Comparison of ENCODE assay signal across 15 cellular contexts in the genomic region with DNA sequence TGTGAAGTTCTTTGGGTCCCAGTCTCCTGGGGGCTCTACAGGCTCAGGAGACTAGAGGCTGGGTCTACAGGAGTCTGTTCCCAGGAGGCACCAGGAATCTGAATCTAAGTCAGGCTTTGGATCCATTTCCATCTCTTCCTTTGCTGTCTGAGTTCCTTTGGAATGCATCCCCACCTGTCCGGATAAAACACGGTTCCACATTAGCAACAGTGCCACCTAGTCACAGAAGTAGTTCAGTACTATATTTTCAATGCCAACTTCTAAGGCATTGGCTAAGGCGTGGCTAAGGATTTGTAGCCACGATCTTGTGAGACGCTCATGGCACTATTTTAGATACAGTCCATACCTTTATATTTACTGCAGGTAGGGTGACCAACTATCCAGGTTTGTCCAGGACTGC. TPM values are rescaled to one million over a fixed set of nuclear protein-coding genes. Genes with fewer than 3 reads are reported as not detected.
DNase-seq lines count a peak whose midpoint lies in the region; ATAC-seq and TF ChIP-seq lines count a peak whose summit lies in the region.
"Had no signal": no experiment of that assay in that cellular context is flagged by ENCODE, and none has a peak within 500 bp of the region (broad histone marks: within the 10 kb centered on the region; RNA-seq: fewer than 3 reads in every experiment).

No MANE protein-coding gene starts in this region.

- no peaks in the 10 kb centered on the region for H3K4me1 Mint-ChIP-seq in stimulated activated effector memory CD8-positive, alpha-beta T cell treated with anti-CD3 and anti-CD28 coated beads, Interleukin-12 subunit alpha, Interleukin-12 subunit beta, amount 100 ng/mL, for 72 hours
- H3K4me1 Mint-ChIP-seq: neural crest cell had no signal

- no peak overlapping the region for H3K4me2 ChIP-seq in neuronal stem cell (ENCODE audit: insufficient read depth, low read length, poor library complexity, severe bottlenecking)

- H3K9me3 Mint-ChIP-seq in stimulated activated effector memory CD8-positive, alpha-beta T cell treated with anti-CD3 and anti-CD28 coated beads, Interleukin-12 subunit alpha, Interleukin-12 subunit beta, amount 100 ng/mL, for 72 hours, result no peaks in the 10 kb centered on the region
- H3K9me3 Mint-ChIP-seq: neural crest cell; stimulated activated naive CD8-positive, alpha-beta T cell treated with anti-CD3 and anti-CD28 coated beads, Interleukin-15, amount 100 ng/mL, for 72 hours; T-helper 2 cell treated with Interferon-gamma antibody and Interleukin-4, amounts not matched to agents 5 μg/mL and 100 μg/mL, for 36 hours had no signal

- in situ Hi-C loops in Panc1 (cut with HindIII; ENCODE audit: low pct_unique_long_range_greater_than_20kb, low sequenced_read_pairs), result no loop called here

- no peak overlapping the region for H2BK120ac ChIP-seq in neuronal stem cell (ENCODE audit: low read depth, low read length)

- H2BK5ac ChIP-seq in neuronal stem cell (ENCODE audit: low read length), result no peak overlapping the region

- no peaks in the 10 kb centered on the region for H3K79me1 ChIP-seq in neuronal stem cell (ENCODE audit: low read depth, low read length)

- H3K36me3 ChIP-seq in Panc1 (ENCODE audit: control insufficient read depth, insufficient read depth, low read length), result peaks cover 7% of the 10 kb centered on the region; the same call in 1 of the 2 replicates
- H3K36me3 ChIP-seq in testis (ENCODE audit: low read depth, missing control alignments), result no peaks in the 10 kb centered on the region
- H3K36me3 ChIP-seq in neuronal stem cell (replicated peaks in 1 of 2; ENCODE audit: control insufficient read depth in 2 of 2, insufficient read depth in 2 of 2, low read length in 2 of 2), result peaks cover 27 to 60% of the 10 kb centered on the region in 2 donors

- intact Hi-C loops in Panc1 (cut with micrococcal nuclease; ENCODE audit: unreplicated experiment), result loop anchor here (10.0 kb wide), 1 partner anchor 140 kb away; no protein-coding TSS in a partner anchor
- intact Hi-C loops in testis (cut with DNase I; ENCODE audit: low total_unique reads), result loop anchor here (10.0 kb wide), 1 partner anchor 170 kb away; no protein-coding TSS in a partner anchor

- no peak overlapping the region for H4K8ac ChIP-seq in neuronal stem cell (ENCODE audit: low read depth, low read length)

- no peak overlapping the region for H2BK15ac ChIP-seq in neuronal stem cell (ENCODE audit: low read length)

- H2AK5ac ChIP-seq in neuronal stem cell (ENCODE audit: low read depth, low read length), result no peak overlapping the region

- TF ChIP-seq CTCF in Panc1 (IDR thresholded peaks at IDR 0.05) (peak; percentile 50), foreskin keratinocyte (conservative IDR thresholded peaks at IDR 0.05) (peak; percentile 66), testis (IDR thresholded peaks at IDR 0.05) (no peak)

- BruUV-seq in Panc1 (replicated peaks; lab: Mats Ljungman, UMichigan), result no TSS peak

- no peak overlapping the region for H3K14ac ChIP-seq in neuronal stem cell (ENCODE audit: low read length)

- no peak overlapping the region for H3K18ac ChIP-seq in neuronal stem cell (ENCODE audit: low read length)

- no peak overlapping the region for H2AFZ ChIP-seq in neuronal stem cell (ENCODE audit: low read length)

- H3K9ac ChIP-seq in neuronal stem cell (ENCODE audit: low read depth, low read length, poor library complexity), result no peak overlapping the region

- TF ChIP-seq POLR2A in testis (IDR thresholded peaks at IDR 0.05), result no peak

- no peak overlapping the region for H3K4ac ChIP-seq in neuronal stem cell (ENCODE audit: low read length)

- no peak overlapping the region for H3K4me3 Mint-ChIP-seq in stimulated activated effector memory CD8-positive, alpha-beta T cell treated with anti-CD3 and anti-CD28 coated beads, Interleukin-12 subunit alpha, Interleukin-12 subunit beta, amount 100 ng/mL, for 72 hours
- H3K4me3 Mint-ChIP-seq: neural crest cell; stimulated activated naive CD8-positive, alpha-beta T cell treated with anti-CD3 and anti-CD28 coated beads, Interleukin-15, amount 100 ng/mL, for 72 hours; T-helper 2 cell treated with Interferon-gamma antibody and Interleukin-4, amounts not matched to agents 5 μg/mL and 100 μg/mL, for 36 hours had no signal

- H3K9me3 ChIP-seq in Panc1 (ENCODE audit: control insufficient read depth, insufficient read depth, low read depth, low read length) (no peaks in the 10 kb centered on the region), testis (no peaks in the 10 kb centered on the region), neuronal stem cell (replicated peaks in 1 of 2; ENCODE audit: control insufficient read depth in 2 of 2, insufficient read depth in 1 of 2, low read depth in 1 of 2, low read length in 2 of 2) (no peaks in the 10 kb centered on the region)
- H3K9me3 ChIP-seq: HAP-1 had no signal

- H3K4me3 ChIP-seq in Panc1 (ENCODE audit: low read depth in 2 of 2, low read length in 2 of 2) (no peak overlapping the region), testis (no peak overlapping the region), neuronal stem cell (ENCODE audit: low read length in 2 of 2) (no peak overlapping the region)
- H3K4me3 ChIP-seq: HAP-1 had no signal

- DNase-seq in SIG-M5 treated with dmso at 0.1 percent for 504 hours (lab: John Stamatoyannopoulos, UW; ENCODE audit: unreplicated experiment), result peak; percentile 34
- no peak for DNase-seq in SIG-M5 (lab: John Stamatoyannopoulos, UW)
- DNase-seq in Panc1 (ENCODE audit: low read depth, low spot score), result no peak
- DNase-seq in foreskin keratinocyte, result peak in 1 of 2 donors; percentile 29
- DNase-seq in stimulated activated effector memory CD8-positive, alpha-beta T cell treated with anti-CD3 and anti-CD28 coated beads, Interleukin-12 subunit alpha, Interleukin-12 subunit beta, amount 100 ng/mL, for 72 hours (ENCODE audit: low spot score in 2 of 2), result no peak
- no peak for DNase-seq in testis
- no peak for DNase-seq in neuronal stem cell (ENCODE audit: low spot score)
- DNase-seq: AML-193; MM.1S; NCI-H774; stimulated activated naive CD8-positive, alpha-beta T cell treated with anti-CD3 and anti-CD28 coated beads, Interleukin-15, amount 100 ng/mL, for 72 hours had no signal

- peak overlapping the region; percentile 54 for H3K27ac Mint-ChIP-seq in stimulated activated effector memory CD8-positive, alpha-beta T cell treated with anti-CD3 and anti-CD28 coated beads, Interleukin-12 subunit alpha, Interleukin-12 subunit beta, amount 100 ng/mL, for 72 hours
- H3K27ac Mint-ChIP-seq: T-helper 2 cell treated with Interferon-gamma antibody and Interleukin-4, amounts not matched to agents 5 μg/mL and 100 μg/mL, for 36 hours had no signal

- ATAC-seq in Panc1 (peak; percentile 74; the same call in 1 of the 2 replicates), foreskin keratinocyte (no peak), HG02763 (IDR thresholded peaks at IDR 0.05; ENCODE audit: unreplicated experiment) (no peak)
- no peak for ATAC-seq in stimulated activated effector memory CD8-positive, alpha-beta T cell treated with anti-CD3 and anti-CD28 coated beads, Interleukin-12 subunit alpha, Interleukin-12 subunit beta, amount 100 ng/mL, for 72 hours
- ATAC-seq: stimulated activated naive CD8-positive, alpha-beta T cell treated with anti-CD3 and anti-CD28 coated beads, Interleukin-15, amount 100 ng/mL, for 72 hours had no signal

- H3K27me3 ChIP-seq in Panc1 (ENCODE audit: control insufficient read depth, insufficient read depth, low read length) (no peaks in the 10 kb centered on the region), foreskin keratinocyte (no peaks in the 10 kb centered on the region), testis (no peaks in the 10 kb centered on the region), neuronal stem cell (ENCODE audit: control insufficient read depth in 3 of 3, insufficient read depth in 3 of 3, low read depth in 1 of 3, low read length in 3 of 3) (no peaks in the 10 kb centered on the region)

- WGBS in testis, 2 donors, result 64 to 73% methylated on average over 5 of the region's 5 CpGs
- no CpG with 5 or more reads among the region's 5 CpGs for WGBS in neuronal stem cell (ENCODE audit: extremely low coverage in 2 of 2, insufficient read length in 2 of 2, insufficient replicate concordance in 1 of 2), 2 donors

- CTCF ChIA-PET in Panc1 (lab: Charles Lee), result no interaction called here

- H3K36me3 Mint-ChIP-seq in stimulated activated effector memory CD8-positive, alpha-beta T cell treated with anti-CD3 and anti-CD28 coated beads, Interleukin-12 subunit alpha, Interleukin-12 subunit beta, amount 100 ng/mL, for 72 hours, result peaks cover 61% of the 10 kb centered on the region

- no peak overlapping the region for H3K23ac ChIP-seq in neuronal stem cell (ENCODE audit: low read depth, low read length, poor library complexity)

- H3K4me1 ChIP-seq in Panc1 (ENCODE audit: control insufficient read depth, insufficient read depth, low read length) (no peaks in the 10 kb centered on the region), foreskin keratinocyte (no peaks in the 10 kb centered on the region), testis (peaks cover 16% of the 10 kb centered on the region), neuronal stem cell (ENCODE audit: control insufficient read depth in 2 of 2, insufficient read depth in 1 of 2, low read depth in 1 of 2, low read length in 2 of 2) (no peaks in the 10 kb centered on the region)
- H3K4me1 ChIP-seq: HAP-1 had no signal

- no peak overlapping the region for H2BK12ac ChIP-seq in neuronal stem cell (ENCODE audit: low read length)

- POLR2A ChIA-PET in Panc1 (lab: Charles Lee), result no interaction called here

- H4K91ac ChIP-seq in neuronal stem cell (ENCODE audit: low read depth, low read length, poor library complexity), result no peak overlapping the region

- H3K27ac ChIP-seq in Panc1 (ENCODE audit: low read length) (no peak overlapping the region), foreskin keratinocyte (no peak overlapping the region), testis (no peak overlapping the region), neuronal stem cell (replicated peaks; ENCODE audit: low read length) (no peak overlapping the region)

RNA-seq across cellular contexts. Expression of gene ZC2HC1C, which starts 15.1 kb away (rescaled TPM):
- total RNA-seq in Panc1 (2021; ENCODE audit: unreplicated experiment) (5.2 TPM), foreskin keratinocyte (0.78 and 1.5 TPM in 2 replicates), testis (10 to 100 TPM; 35.2 to 63.5 TPM)
- 3.4 TPM for polyA plus RNA-seq in Panc1 (2012; ENCODE audit: insufficient read length)
- polyA plus RNA-seq in foreskin keratinocyte (0.94 TPM in 2 replicates), testis (ENCODE audit: insufficient read depth, low read depth, low replicate concordance) (233 TPM)
- 1.5 TPM for polyA plus RNA-seq in neuronal stem cell (2013, experiment 1 of 2)
- 1.1 TPM for polyA plus RNA-seq in neuronal stem cell (2013, experiment 2 of 2)

RNA-seq across cellular contexts. Expression of gene ACYP1, which starts 20.7 kb away (rescaled TPM):
- total RNA-seq in Panc1 (2021; ENCODE audit: unreplicated experiment) (21.3 TPM), foreskin keratinocyte (13.3 and 14.8 TPM in 2 replicates), testis (10 to 100 TPM; 20.1 to 24.4 TPM)
- 15.3 TPM for polyA plus RNA-seq in Panc1 (2012; ENCODE audit: insufficient read length)
- polyA plus RNA-seq in foreskin keratinocyte (19.4 and 21.0 TPM in 2 replicates), testis (ENCODE audit: insufficient read depth, low read depth, low replicate concordance) (38.8 TPM)
- 71.8 TPM for polyA plus RNA-seq in neuronal stem cell (2013, experiment 1 of 2)
- 69.0 TPM for polyA plus RNA-seq in neuronal stem cell (2013, experiment 2 of 2)

RNA-seq across cellular contexts. Expression of gene MLH3, which starts 33.2 kb away (rescaled TPM):
- total RNA-seq in Panc1 (2021; ENCODE audit: unreplicated experiment) (17.0 TPM), foreskin keratinocyte (12.2 and 14.9 TPM in 2 replicates), testis (10 to 100 TPM; 31.8 to 36.2 TPM)
- 14.3 TPM for polyA plus RNA-seq in Panc1 (2012; ENCODE audit: insufficient read length)
- polyA plus RNA-seq in foreskin keratinocyte (5.5 and 7.7 TPM in 2 replicates), testis (ENCODE audit: insufficient read depth, low read depth, low replicate concordance) (21.5 TPM)
- 7.5 TPM for polyA plus RNA-seq in neuronal stem cell (2013, experiment 1 of 2)
- polyA plus RNA-seq in neuronal stem cell (2013, experiment 2 of 2), result 6.7 TPM

RNA-seq across cellular contexts. Expression of gene NEK9, which starts 42.3 kb away (rescaled TPM):
- total RNA-seq in Panc1 (2021; ENCODE audit: unreplicated experiment) (40.7 TPM), foreskin keratinocyte (22.9 and 24.2 TPM in 2 replicates), testis (100 to 1,000 TPM; 120 to 125 TPM)
- 42.1 TPM for polyA plus RNA-seq in Panc1 (2012; ENCODE audit: insufficient read length)
- polyA plus RNA-seq in foreskin keratinocyte (13.3 and 16.6 TPM in 2 replicates), testis (ENCODE audit: insufficient read depth, low read depth, low replicate concordance) (86.6 TPM)
- 39.3 TPM for polyA plus RNA-seq in neuronal stem cell (2013, experiment 1 of 2)
- 39.5 TPM for polyA plus RNA-seq in neuronal stem cell (2013, experiment 2 of 2)

Comparison
In these comparisons a context has a peak if more than half of its experiments do, and no peak if none do; other contexts are left out.
1. CTCF ChIP-seq: peak in Panc1 (single experiment) and foreskin keratinocyte (single experiment); none in testis (0 of 3).